ENCODE assay signal across 1 cellular context in the genomic region with DNA sequence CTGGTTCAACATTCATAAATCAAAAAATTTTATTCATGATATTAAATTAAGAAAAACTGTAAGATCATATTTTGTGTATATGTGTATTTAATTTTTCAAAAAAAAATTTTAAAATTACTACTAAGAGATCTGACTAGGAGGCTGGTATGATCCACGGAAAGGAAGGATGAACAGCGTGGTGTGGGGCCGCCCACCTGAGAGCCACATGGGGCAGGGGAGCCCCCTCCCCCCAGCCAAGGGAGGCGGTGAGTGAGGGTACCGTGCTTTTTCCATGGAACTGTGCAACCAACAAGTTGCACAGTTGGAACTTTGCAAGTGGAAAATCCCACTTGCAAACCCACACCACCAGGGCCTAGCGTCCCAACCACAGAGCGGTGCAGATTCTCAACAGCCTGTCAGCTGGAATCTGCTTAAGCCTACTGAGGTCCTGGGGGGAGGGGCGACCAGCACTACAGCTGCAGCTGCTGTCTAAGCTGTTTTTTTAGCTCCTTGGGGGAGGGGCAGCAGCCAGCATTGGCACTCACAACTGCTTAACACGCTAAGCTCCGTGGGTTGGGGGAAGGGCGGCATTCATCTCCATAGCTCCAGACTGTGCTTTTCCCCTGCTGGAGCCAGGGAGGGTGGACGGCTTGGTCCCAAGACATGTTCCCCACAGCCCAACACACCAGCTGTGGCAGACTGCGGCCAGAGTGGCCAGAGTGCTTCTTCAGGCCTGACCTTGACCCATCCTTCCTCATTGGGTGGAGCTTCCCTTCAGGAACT.
TF ChIP-seq lines count a peak whose summit lies in the region.

No MANE protein-coding gene starts in this region.

TF ChIP-seq in HepG2, 621 proteins besides CTCF, POLR2A, EP300 and RAD21 (continued from another document):
- TF ChIP-seq, protein P1, sequence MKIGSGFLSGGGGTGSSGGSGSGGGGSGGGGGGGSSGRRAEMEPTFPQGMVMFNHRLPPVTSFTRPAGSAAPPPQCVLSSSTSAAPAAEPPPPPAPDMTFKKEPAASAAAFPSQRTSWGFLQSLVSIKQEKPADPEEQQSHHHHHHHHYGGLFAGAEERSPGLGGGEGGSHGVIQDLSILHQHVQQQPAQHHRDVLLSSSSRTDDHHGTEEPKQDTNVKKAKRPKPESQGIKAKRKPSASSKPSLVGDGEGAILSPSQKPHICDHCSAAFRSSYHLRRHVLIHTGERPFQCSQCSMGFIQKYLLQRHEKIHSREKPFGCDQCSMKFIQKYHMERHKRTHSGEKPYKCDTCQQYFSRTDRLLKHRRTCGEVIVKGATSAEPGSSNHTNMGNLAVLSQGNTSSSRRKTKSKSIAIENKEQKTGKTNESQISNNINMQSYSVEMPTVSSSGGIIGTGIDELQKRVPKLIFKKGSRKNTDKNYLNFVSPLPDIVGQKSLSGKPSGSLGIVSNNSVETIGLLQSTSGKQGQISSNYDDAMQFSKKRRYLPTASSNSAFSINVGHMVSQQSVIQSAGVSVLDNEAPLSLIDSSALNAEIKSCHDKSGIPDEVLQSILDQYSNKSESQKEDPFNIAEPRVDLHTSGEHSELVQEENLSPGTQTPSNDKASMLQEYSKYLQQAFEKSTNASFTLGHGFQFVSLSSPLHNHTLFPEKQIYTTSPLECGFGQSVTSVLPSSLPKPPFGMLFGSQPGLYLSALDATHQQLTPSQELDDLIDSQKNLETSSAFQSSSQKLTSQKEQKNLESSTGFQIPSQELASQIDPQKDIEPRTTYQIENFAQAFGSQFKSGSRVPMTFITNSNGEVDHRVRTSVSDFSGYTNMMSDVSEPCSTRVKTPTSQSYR (CRISPR knock-in tag; IDR thresholded peaks at IDR 0.05; ENCODE audit: borderline replicate concordance): peak; percentile 88
- TF ChIP-seq CCDC6 (CRISPR knock-in tag; IDR thresholded peaks at IDR 0.05) (no peak), NCOR1 (IDR thresholded peaks at IDR 0.05; ENCODE audit: borderline replicate concordance, low read length) (no peak), RARA (CRISPR knock-in tag; IDR thresholded peaks at IDR 0.05) (peak; percentile 53; the same call in 1 of the 2 replicates), ZNF839 (CRISPR knock-in tag; IDR thresholded peaks at IDR 0.05; ENCODE audit: borderline replicate concordance) (no peak), RBFOX2 (IDR thresholded peaks at IDR 0.05; ENCODE audit: low read depth, low read length) (no peak), TFAP4 (IDR thresholded peaks at IDR 0.05; ENCODE audit: borderline replicate concordance, low read depth) (peak; percentile 59; the same call in 1 of the 2 replicates), IRX3 (CRISPR knock-in tag; IDR thresholded peaks at IDR 0.05; ENCODE audit: borderline replicate concordance, low read depth) (no peak), SNAPC2 (CRISPR knock-in tag; IDR thresholded peaks at IDR 0.05) (no peak), SMARCC2 (IDR thresholded peaks at IDR 0.05) (no peak), ZKSCAN1 (IDR thresholded peaks at IDR 0.05; ENCODE audit: low read length) (no peak), ZNF136 (CRISPR knock-in tag; IDR thresholded peaks at IDR 0.05; ENCODE audit: low read depth) (no peak), ZNF687 (CRISPR knock-in tag; IDR thresholded peaks at IDR 0.05) (0 out of 2 replicates have a peak, but pooled peaks have one; percentile 23), ZMYM2 (CRISPR knock-in tag; IDR thresholded peaks at IDR 0.05) (no peak), SMYD3 (CRISPR knock-in tag; IDR thresholded peaks at IDR 0.05) (no peak), ZNF547 (CRISPR knock-in tag; IDR thresholded peaks at IDR 0.05) (no peak), MTF2 (CRISPR knock-in tag; IDR thresholded peaks at IDR 0.05; ENCODE audit: borderline replicate concordance) (no peak)
- TF ChIP-seq, protein P2, sequence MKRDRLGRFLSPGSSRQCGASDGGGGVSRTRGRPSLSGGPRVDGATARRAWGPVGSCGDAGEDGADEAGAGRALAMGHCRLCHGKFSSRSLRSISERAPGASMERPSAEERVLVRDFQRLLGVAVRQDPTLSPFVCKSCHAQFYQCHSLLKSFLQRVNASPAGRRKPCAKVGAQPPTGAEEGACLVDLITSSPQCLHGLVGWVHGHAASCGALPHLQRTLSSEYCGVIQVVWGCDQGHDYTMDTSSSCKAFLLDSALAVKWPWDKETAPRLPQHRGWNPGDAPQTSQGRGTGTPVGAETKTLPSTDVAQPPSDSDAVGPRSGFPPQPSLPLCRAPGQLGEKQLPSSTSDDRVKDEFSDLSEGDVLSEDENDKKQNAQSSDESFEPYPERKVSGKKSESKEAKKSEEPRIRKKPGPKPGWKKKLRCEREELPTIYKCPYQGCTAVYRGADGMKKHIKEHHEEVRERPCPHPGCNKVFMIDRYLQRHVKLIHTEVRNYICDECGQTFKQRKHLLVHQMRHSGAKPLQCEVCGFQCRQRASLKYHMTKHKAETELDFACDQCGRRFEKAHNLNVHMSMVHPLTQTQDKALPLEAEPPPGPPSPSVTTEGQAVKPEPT (CRISPR knock-in tag; IDR thresholded peaks at IDR 0.05; ENCODE audit: low read depth): no peak
